In genomic region chr22:50266994-50267393, GRCh38 we compare ENCODE assay signal across 1 cellular context.
TF ChIP-seq lines count a peak whose summit lies in the region.

No MANE protein-coding gene starts in this region.

TF ChIP-seq in IMR-90, 13 proteins besides CTCF, POLR2A, EP300 and RAD21 (continued from another document):
- TF ChIP-seq USF2 (IDR thresholded peaks at IDR 0.05; ENCODE audit: low read depth, low read length) (no peak), CEBPB (IDR thresholded peaks at IDR 0.05; ENCODE audit: low read depth, low read length) (no peak), RCOR1 (IDR thresholded peaks at IDR 0.05; ENCODE audit: insufficient replicate concordance, low read length) (no peak), ELK1 (IDR thresholded peaks at IDR 0.05; ENCODE audit: borderline replicate concordance, low read depth, low read length) (no peak), MAZ (IDR thresholded peaks at IDR 0.05; ENCODE audit: borderline replicate concordance, low read depth, low read length) (no peak), CHD1 (IDR thresholded peaks at IDR 0.05; ENCODE audit: low read depth, low read length) (no peak), NFE2L2 (IDR thresholded peaks at IDR 0.05; ENCODE audit: low read depth, low read length) (no peak), MXI1 (IDR thresholded peaks at IDR 0.05; ENCODE audit: borderline replicate concordance, low read depth, low read length) (no peak), RFX5 (IDR thresholded peaks at IDR 0.05; ENCODE audit: low read depth, low read length) (no peak)
